12 cellular contexts compared by ENCODE assay signal in genomic region chr7:128020161-128020560, GRCh38. TPM values are rescaled to one million over a fixed set of nuclear protein-coding genes. Genes with fewer than 3 reads are reported as not detected.
DNase-seq lines count a peak whose midpoint lies in the region; ATAC-seq and TF ChIP-seq lines count a peak whose summit lies in the region.
"Had no signal": no experiment of that assay in that cellular context is flagged by ENCODE, and none has a peak within 500 bp of the region (broad histone marks: within the 10 kb centered on the region; RNA-seq: fewer than 3 reads in every experiment).

No MANE protein-coding gene starts in this region.

- no peak overlapping the region for H3K4me2 ChIP-seq in Loucy (ENCODE audit: low read depth, low read length, poor library complexity, severe bottlenecking)

- H3K4me3 ChIP-seq in Loucy (ENCODE audit: low read length, poor library complexity, severe bottlenecking): no peak overlapping the region
- H3K4me3 ChIP-seq in brain microvascular endothelial cell (ENCODE audit: low read depth, low read length): no peak overlapping the region
- H3K4me3 ChIP-seq in retinal pigment epithelial cell (ENCODE audit: low read length): no peak overlapping the region
- H3K4me3 ChIP-seq: gastroesophageal sphincter had no signal

- H3K27me3 Mint-ChIP-seq in activated CD4-positive, alpha-beta T cell treated with anti-CD3 and anti-CD28 coated beads, Interleukin-2, amount 10 ng/mL, durations not matched to agents 24 days and 14 days: no peaks in the 10 kb centered on the region
- H3K27me3 Mint-ChIP-seq: activated naive CD8-positive, alpha-beta T cell; B cell; T-helper 17 cell had no signal

- no peak for ATAC-seq in GM18520 (IDR thresholded peaks at IDR 0.05; ENCODE audit: unreplicated experiment)
- ATAC-seq: gastroesophageal sphincter, T-helper 17 cell had no signal

- no peaks in the 10 kb centered on the region for H3K9me2 ChIP-seq in Loucy (replicated peaks; ENCODE audit: low read depth, low read length)

- TF ChIP-seq CTCF in Loucy (conservative IDR thresholded peaks at IDR 0.05; ENCODE audit: low read length) (peak; percentile 82), brain microvascular endothelial cell (IDR thresholded peaks at IDR 0.05; ENCODE audit: low read depth, low read length, missing control alignments) (peak; percentile 53), retinal pigment epithelial cell (conservative IDR thresholded peaks at IDR 0.05; ENCODE audit: low read depth, low read length) (peak; percentile 40)

- no peaks in the 10 kb centered on the region for H4K20me1 ChIP-seq in Loucy (ENCODE audit: insufficient read depth, low read length, poor library complexity, severe bottlenecking)

- H3K9ac ChIP-seq in Loucy (ENCODE audit: low read depth, low read length, poor library complexity, severe bottlenecking): no peak overlapping the region

- H3K9me3 ChIP-seq in Loucy (ENCODE audit: insufficient read depth, low read depth, low read length): no peaks in the 10 kb centered on the region
- H3K9me3 ChIP-seq: gastroesophageal sphincter had no signal

- H3K4me3 Mint-ChIP-seq in activated CD4-positive, alpha-beta T cell treated with anti-CD3 and anti-CD28 coated beads, Interleukin-2, amount 10 ng/mL, durations not matched to agents 24 days and 14 days: no peak overlapping the region
- H3K4me3 Mint-ChIP-seq: activated naive CD8-positive, alpha-beta T cell; B cell; T-helper 17 cell had no signal

- no peaks in the 10 kb centered on the region for H3F3A ChIP-seq in Loucy (ENCODE audit: low read depth)

- H3K36me3 ChIP-seq in Loucy (ENCODE audit: insufficient read depth, low read length) (peaks cover 8% of the 10 kb centered on the region; the same call in 1 of the 2 replicates), brain microvascular endothelial cell (replicated peaks) (peaks cover 3% of the 10 kb centered on the region)

- peaks cover 25% of the 10 kb centered on the region for H3K36me3 Mint-ChIP-seq in activated CD4-positive, alpha-beta T cell treated with anti-CD3 and anti-CD28 coated beads, Interleukin-2, amount 10 ng/mL, durations not matched to agents 24 days and 14 days (ENCODE audit: low read depth)

- no peak overlapping the region for H3K27ac Mint-ChIP-seq in activated CD4-positive, alpha-beta T cell treated with anti-CD3 and anti-CD28 coated beads, Interleukin-2, amount 10 ng/mL, durations not matched to agents 24 days and 14 days
- H3K27ac Mint-ChIP-seq: activated naive CD8-positive, alpha-beta T cell; B cell had no signal

- in situ Hi-C loops in brain microvascular endothelial cell (cut with HindIII; ENCODE audit: low pct_ligation_motif_present, low sequenced_read_pairs): no loop called here

- H3K27me3 ChIP-seq in Loucy (ENCODE audit: insufficient read depth, low read length, poor library complexity, severe bottlenecking) (no peaks in the 10 kb centered on the region), brain microvascular endothelial cell (replicated peaks) (no peaks in the 10 kb centered on the region)
- H3K27me3 ChIP-seq: gastroesophageal sphincter had no signal

- no peak overlapping the region for H2AFZ ChIP-seq in Loucy (ENCODE audit: low read length)

- H3K4me1 Mint-ChIP-seq in activated CD4-positive, alpha-beta T cell treated with anti-CD3 and anti-CD28 coated beads, Interleukin-2, amount 10 ng/mL, durations not matched to agents 24 days and 14 days: peaks cover 9% of the 10 kb centered on the region
- H3K4me1 Mint-ChIP-seq: B cell had no signal

- H3K79me2 ChIP-seq in Loucy (ENCODE audit: insufficient read depth, low read length): no peaks in the 10 kb centered on the region

- H3K27ac ChIP-seq in brain microvascular endothelial cell: no peak overlapping the region
- H3K27ac ChIP-seq: gastroesophageal sphincter had no signal

- no peaks in the 10 kb centered on the region for H3K9me3 Mint-ChIP-seq in activated CD4-positive, alpha-beta T cell treated with anti-CD3 and anti-CD28 coated beads, Interleukin-2, amount 10 ng/mL, durations not matched to agents 24 days and 14 days

- H3K4me1 ChIP-seq in Loucy (ENCODE audit: insufficient read depth, low read length, poor library complexity, severe bottlenecking): peaks cover 9% of the 10 kb centered on the region

- intact Hi-C loops in activated CD4-positive, alpha-beta T cell treated with anti-CD3 and anti-CD28 coated beads, Interleukin-2, amount 10 ng/mL, durations not matched to agents 24 days and 14 days (cut with micrococcal nuclease): loop anchor here (10.0 kb wide), 1 partner anchor 315 kb away; no protein-coding TSS in a partner anchor

- DNase-seq in activated CD4-positive, alpha-beta T cell treated with anti-CD3 and anti-CD28 coated beads, Interleukin-2, amount 10 ng/mL, durations not matched to agents 24 days and 14 days: peak; percentile 73
- no peak for DNase-seq in activated CD4-positive, alpha-beta T cell treated with anti-CD3 and anti-CD28 coated beads, Interleukin-2, amount 50 U/mL, for 4 hours
- DNase-seq in brain microvascular endothelial cell (no peak), retinal pigment epithelial cell (ENCODE audit: low read depth) (no peak), foreskin melanocyte (no peak), kidney tubule cell (ENCODE audit: low spot score) (no peak)
- DNase-seq: T-helper 17 cell had no signal

RNA-seq across cellular contexts. Expression of gene LRRC4, which starts 11.1 kb away (rescaled TPM):
- total RNA-seq in activated CD4-positive, alpha-beta T cell treated with anti-CD3 and anti-CD28 coated beads, Interleukin-2, amount 10 ng/mL, durations not matched to agents 24 days and 14 days: 2.2 and 5.7 TPM in 2 replicates
